Comparison of ENCODE assay signal across 19 cellular contexts in genomic region chr13:34412817-34413365, GRCh38.
DNase-seq lines count a peak whose midpoint lies in the region; ATAC-seq and TF ChIP-seq lines count a peak whose summit lies in the region.
"Had no signal": no experiment of that assay in that cellular context is flagged by ENCODE, and none has a peak within 500 bp of the region (broad histone marks: within the 10 kb centered on the region; RNA-seq: fewer than 3 reads in every experiment).

No MANE protein-coding gene starts in this region.

- peak; percentile 31 for DNase-seq in MCF 10A (ENCODE audit: unreplicated experiment)
- no peak for DNase-seq in breast epithelium (ENCODE audit: low spot score in 2 of 2)
- DNase-seq in SKM-1 treated with dmso at 0.1 percent for 144 hours (lab: John Stamatoyannopoulos, UW; ENCODE audit: unreplicated experiment) = peak; percentile 3
- DNase-seq in fibroblast of the aortic adventitia (ENCODE audit: low read depth) = peak; percentile 35
- DNase-seq in inferior parietal cortex (ENCODE audit: extremely low spot score) = no peak
- no peak for DNase-seq in NCI-H1436 treated with DMSO at 0.1 percent for 48 hours (lab: John Stamatoyannopoulos, UW)
- DNase-seq in NCI-H146 (lab: John Stamatoyannopoulos, UW) = no peak
- DNase-seq in activated naive CD4-positive, alpha-beta T cell treated with anti-CD3 and anti-CD28 coated beads, Interleukin-2, amount 50 U/mL, for 72 hours (ENCODE audit: low spot score in 2 of 2) = no peak
- DNase-seq: activated CD4-positive, alpha-beta memory T cell treated with anti-CD3 and anti-CD28 coated beads, Interleukin-2, amount 10 ng/mL, durations not matched to agents 7 days and 5 days; activated naive CD8-positive, alpha-beta T cell treated with anti-CD3 and anti-CD28 coated beads, Interleukin-2, amount 10 ng/mL, durations not matched to agents 7 days and 5 days; activated T-cell treated with anti-CD3 and anti-CD28 coated beads, Interleukin-2, amount 50 U/mL, for 72 hours; cerebellar nuclear complex; DMS79 treated with DMSO at 0.1 percent for 48 hours; mesendoderm; NCI-H1694 treated with DMSO at 0.1 percent for 48 hours; stomach had no signal

- H3K4me1 ChIP-seq in breast epithelium = no peaks in the 10 kb centered on the region

- H3K36me3 ChIP-seq in breast epithelium = no peaks in the 10 kb centered on the region
- H3K36me3 ChIP-seq: stomach had no signal

- H3K27me3 Mint-ChIP-seq in MCF 10A (ENCODE audit: insufficient read depth, unreplicated experiment) = no peaks in the 10 kb centered on the region
- H3K27me3 Mint-ChIP-seq: activated CD4-positive, alpha-beta memory T cell treated with anti-CD3 and anti-CD28 coated beads, Interleukin-2, amount 10 ng/mL, durations not matched to agents 7 days and 5 days; activated naive CD8-positive, alpha-beta T cell treated with anti-CD3 and anti-CD28 coated beads, Interleukin-2, amount 10 ng/mL, durations not matched to agents 7 days and 5 days had no signal

- H3K4me3 ChIP-seq in breast epithelium (no peak overlapping the region), fibroblast of the aortic adventitia (ENCODE audit: low read depth, low read length) (no peak overlapping the region)
- H3K4me3 ChIP-seq: A549, stomach had no signal

- TF ChIP-seq CTCF in MCF 10A (IDR thresholded peaks at IDR 0.05; ENCODE audit: unreplicated experiment) = no peak
- TF ChIP-seq CTCF in breast epithelium (IDR thresholded peaks at IDR 0.05) = no peak
- no peak for TF ChIP-seq CTCF in fibroblast of the aortic adventitia (IDR thresholded peaks at IDR 0.05; ENCODE audit: insufficient read depth, low read length)

- H3K4me1 Mint-ChIP-seq in MCF 10A (ENCODE audit: insufficient read depth, unreplicated experiment) = peaks cover 8% of the 10 kb centered on the region
- H3K4me1 Mint-ChIP-seq: activated CD4-positive, alpha-beta memory T cell treated with anti-CD3 and anti-CD28 coated beads, Interleukin-2, amount 10 ng/mL, durations not matched to agents 7 days and 5 days; activated naive CD8-positive, alpha-beta T cell treated with anti-CD3 and anti-CD28 coated beads, Interleukin-2, amount 10 ng/mL, durations not matched to agents 7 days and 5 days; CD14-positive monocyte; neural crest cell had no signal

- POLR2A ChIA-PET in MCF 10A (lab: Yijun Ruan, JAX) = interaction anchor here (0.9 kb wide), 2 partner anchors 28 to 37 kb away, joined by 3 read pairs; no protein-coding TSS in a partner anchor

- TF ChIP-seq POLR2A in breast epithelium (IDR thresholded peaks at IDR 0.05) = no peak

- no peak overlapping the region for H3K4me3 Mint-ChIP-seq in MCF 10A (ENCODE audit: unreplicated experiment)
- H3K4me3 Mint-ChIP-seq: activated CD4-positive, alpha-beta memory T cell treated with anti-CD3 and anti-CD28 coated beads, Interleukin-2, amount 10 ng/mL, durations not matched to agents 7 days and 5 days; activated naive CD8-positive, alpha-beta T cell treated with anti-CD3 and anti-CD28 coated beads, Interleukin-2, amount 10 ng/mL, durations not matched to agents 7 days and 5 days; activated T-cell treated with anti-CD3 and anti-CD28 coated beads, Interleukin-2, amount 50 U/mL, for 72 hours; CD14-positive monocyte; neural crest cell had no signal

- no peaks in the 10 kb centered on the region for H3K36me3 Mint-ChIP-seq in MCF 10A (ENCODE audit: insufficient read depth, unreplicated experiment)
- H3K36me3 Mint-ChIP-seq in activated naive CD4-positive, alpha-beta T cell treated with anti-CD3 and anti-CD28 coated beads, Interleukin-2, amount 50 U/mL, for 72 hours = no peaks in the 10 kb centered on the region
- H3K36me3 Mint-ChIP-seq: activated naive CD8-positive, alpha-beta T cell treated with anti-CD3 and anti-CD28 coated beads, Interleukin-2, amount 10 ng/mL, durations not matched to agents 7 days and 5 days; CD14-positive monocyte had no signal

- H3K9me3 ChIP-seq in breast epithelium = no peaks in the 10 kb centered on the region
- H3K9me3 ChIP-seq: A549, stomach had no signal

- intact Hi-C loops in MCF 10A (cut with micrococcal nuclease) = no loop called here
- intact Hi-C loops in breast epithelium (cut with DNase I; ENCODE audit: low total_unique reads) = no loop called here

- ATAC-seq in activated naive CD4-positive, alpha-beta T cell treated with anti-CD3 and anti-CD28 coated beads, Interleukin-2, amount 50 U/mL, for 72 hours = no peak
- ATAC-seq: A549 had no signal

- no peaks in the 10 kb centered on the region for H3K9me3 Mint-ChIP-seq in MCF 10A (ENCODE audit: unreplicated experiment)
- peaks cover 8 to 9% of the 10 kb centered on the region in 2 donors for H3K9me3 Mint-ChIP-seq in activated naive CD4-positive, alpha-beta T cell treated with anti-CD3 and anti-CD28 coated beads, Interleukin-2, amount 50 U/mL, for 72 hours
- H3K9me3 Mint-ChIP-seq: activated CD4-positive, alpha-beta memory T cell treated with anti-CD3 and anti-CD28 coated beads, Interleukin-2, amount 10 ng/mL, durations not matched to agents 7 days and 5 days had no signal

- CTCF ChIA-PET in MCF 10A (lab: Yijun Ruan, JAX) = no interaction called here

- BruUV-seq in MCF 10A (replicated peaks; lab: Mats Ljungman, UMichigan) = no TSS peak

- peak overlapping the region; percentile 52 for H3K27ac Mint-ChIP-seq in MCF 10A (ENCODE audit: low read depth, unreplicated experiment)
- H3K27ac Mint-ChIP-seq in activated naive CD4-positive, alpha-beta T cell treated with anti-CD3 and anti-CD28 coated beads, Interleukin-2, amount 50 U/mL, for 72 hours = no peak overlapping the region
- H3K27ac Mint-ChIP-seq: activated CD4-positive, alpha-beta memory T cell treated with anti-CD3 and anti-CD28 coated beads, Interleukin-2, amount 10 ng/mL, durations not matched to agents 7 days and 5 days; activated naive CD8-positive, alpha-beta T cell treated with anti-CD3 and anti-CD28 coated beads, Interleukin-2, amount 10 ng/mL, durations not matched to agents 7 days and 5 days; activated T-cell treated with anti-CD3 and anti-CD28 coated beads, Interleukin-2, amount 50 U/mL, for 72 hours had no signal

- no peaks in the 10 kb centered on the region for H3K27me3 ChIP-seq in breast epithelium
- H3K27me3 ChIP-seq: stomach had no signal

- no peak overlapping the region for H3K27ac ChIP-seq in breast epithelium
- H3K27ac ChIP-seq: stomach had no signal

Comparison
In these comparisons a context has a peak if more than half of its experiments do, and no peak if none do; other contexts are left out.
1. DNase-seq: peak in MCF 10A (single experiment), SKM-1 treated with dmso at 0.1 percent for 144 hours (single experiment) and fibroblast of the aortic adventitia (single experiment); none in breast epithelium (0 of 2), inferior parietal cortex (single experiment), NCI-H1436 treated with DMSO at 0.1 percent for 48 hours (single experiment), NCI-H146 (single experiment) and activated naive CD4-positive, alpha-beta T cell treated with anti-CD3 and anti-CD28 coated beads, Interleukin-2, amount 50 U/mL, for 72 hours (0 of 2).